Comparison of ENCODE assay signal across 1 cellular context in the genomic region with DNA sequence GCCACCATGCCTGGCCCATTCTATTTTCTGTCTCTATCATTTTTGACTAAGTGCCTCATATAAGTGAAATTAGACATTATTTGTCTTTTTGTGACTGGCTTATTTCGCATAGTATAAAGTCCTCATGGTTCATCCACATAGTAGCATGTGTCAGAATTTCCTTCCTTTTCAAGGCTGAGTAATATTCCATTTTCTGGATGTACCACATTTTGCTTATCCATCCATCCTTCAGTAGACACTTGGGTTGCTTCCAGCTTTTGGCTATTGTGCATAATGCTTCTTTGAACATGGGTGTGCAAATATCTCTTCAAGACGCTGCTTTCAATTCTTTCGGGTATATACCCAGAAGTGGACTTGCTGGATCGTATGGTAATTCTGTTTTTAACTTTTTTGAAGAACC.
TF ChIP-seq lines count a peak whose summit lies in the region.

No MANE protein-coding gene starts in this region.

TF ChIP-seq in HEK293, 187 proteins besides CTCF, POLR2A, EP300 and RAD21 (continued from another document):
- TF ChIP-seq, protein P1, sequence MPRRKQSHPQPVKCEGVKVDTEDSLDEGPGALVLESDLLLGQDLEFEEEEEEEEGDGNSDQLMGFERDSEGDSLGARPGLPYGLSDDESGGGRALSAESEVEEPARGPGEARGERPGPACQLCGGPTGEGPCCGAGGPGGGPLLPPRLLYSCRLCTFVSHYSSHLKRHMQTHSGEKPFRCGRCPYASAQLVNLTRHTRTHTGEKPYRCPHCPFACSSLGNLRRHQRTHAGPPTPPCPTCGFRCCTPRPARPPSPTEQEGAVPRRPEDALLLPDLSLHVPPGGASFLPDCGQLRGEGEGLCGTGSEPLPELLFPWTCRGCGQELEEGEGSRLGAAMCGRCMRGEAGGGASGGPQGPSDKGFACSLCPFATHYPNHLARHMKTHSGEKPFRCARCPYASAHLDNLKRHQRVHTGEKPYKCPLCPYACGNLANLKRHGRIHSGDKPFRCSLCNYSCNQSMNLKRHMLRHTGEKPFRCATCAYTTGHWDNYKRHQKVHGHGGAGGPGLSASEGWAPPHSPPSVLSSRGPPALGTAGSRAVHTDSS (tag by site-specific recombination; IDR thresholded peaks at IDR 0.05), result no peak
- no peak for TF ChIP-seq ZNF114 (tag by site-specific recombination; IDR thresholded peaks at IDR 0.05)
- TF ChIP-seq TCF7L2 (IDR thresholded peaks at IDR 0.05; ENCODE audit: borderline replicate concordance, low read depth, low read length), result no peak
- TF ChIP-seq ZNF791 (tag by site-specific recombination; IDR thresholded peaks at IDR 0.05), result no peak
- no peak for TF ChIP-seq SALL2 (tag by site-specific recombination; IDR thresholded peaks at IDR 0.05; ENCODE audit: borderline replicate concordance)
- TF ChIP-seq YY2 (tag by site-specific recombination; IDR thresholded peaks at IDR 0.05), result no peak
- peak; percentile 99 for TF ChIP-seq ZNF146 (tag by site-specific recombination; IDR thresholded peaks at IDR 0.05)
- TF ChIP-seq ZNF707 (tag by site-specific recombination; IDR thresholded peaks at IDR 0.05), result no peak
- TF ChIP-seq, protein P2, sequence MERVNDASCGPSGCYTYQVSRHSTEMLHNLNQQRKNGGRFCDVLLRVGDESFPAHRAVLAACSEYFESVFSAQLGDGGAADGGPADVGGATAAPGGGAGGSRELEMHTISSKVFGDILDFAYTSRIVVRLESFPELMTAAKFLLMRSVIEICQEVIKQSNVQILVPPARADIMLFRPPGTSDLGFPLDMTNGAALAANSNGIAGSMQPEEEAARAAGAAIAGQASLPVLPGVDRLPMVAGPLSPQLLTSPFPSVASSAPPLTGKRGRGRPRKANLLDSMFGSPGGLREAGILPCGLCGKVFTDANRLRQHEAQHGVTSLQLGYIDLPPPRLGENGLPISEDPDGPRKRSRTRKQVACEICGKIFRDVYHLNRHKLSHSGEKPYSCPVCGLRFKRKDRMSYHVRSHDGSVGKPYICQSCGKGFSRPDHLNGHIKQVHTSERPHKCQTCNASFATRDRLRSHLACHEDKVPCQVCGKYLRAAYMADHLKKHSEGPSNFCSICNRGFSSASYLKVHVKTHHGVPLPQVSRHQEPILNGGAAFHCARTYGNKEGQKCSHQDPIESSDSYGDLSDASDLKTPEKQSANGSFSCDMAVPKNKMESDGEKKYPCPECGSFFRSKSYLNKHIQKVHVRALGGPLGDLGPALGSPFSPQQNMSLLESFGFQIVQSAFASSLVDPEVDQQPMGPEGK (tag by site-specific recombination; IDR thresholded peaks at IDR 0.05), result no peak
- TF ChIP-seq ZNF394 (tag by site-specific recombination; IDR thresholded peaks at IDR 0.05; ENCODE audit: borderline replicate concordance), result no peak
- TF ChIP-seq ZNF658 (tag by site-specific recombination; IDR thresholded peaks at IDR 0.05), result no peak
- TF ChIP-seq, protein P3, sequence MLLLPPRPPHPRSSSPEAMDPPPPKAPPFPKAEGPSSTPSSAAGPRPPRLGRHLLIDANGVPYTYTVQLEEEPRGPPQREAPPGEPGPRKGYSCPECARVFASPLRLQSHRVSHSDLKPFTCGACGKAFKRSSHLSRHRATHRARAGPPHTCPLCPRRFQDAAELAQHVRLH (tag by site-specific recombination; IDR thresholded peaks at IDR 0.05), result peak; percentile 74; the same call in 1 of the 2 replicates
- TF ChIP-seq, protein P4, sequence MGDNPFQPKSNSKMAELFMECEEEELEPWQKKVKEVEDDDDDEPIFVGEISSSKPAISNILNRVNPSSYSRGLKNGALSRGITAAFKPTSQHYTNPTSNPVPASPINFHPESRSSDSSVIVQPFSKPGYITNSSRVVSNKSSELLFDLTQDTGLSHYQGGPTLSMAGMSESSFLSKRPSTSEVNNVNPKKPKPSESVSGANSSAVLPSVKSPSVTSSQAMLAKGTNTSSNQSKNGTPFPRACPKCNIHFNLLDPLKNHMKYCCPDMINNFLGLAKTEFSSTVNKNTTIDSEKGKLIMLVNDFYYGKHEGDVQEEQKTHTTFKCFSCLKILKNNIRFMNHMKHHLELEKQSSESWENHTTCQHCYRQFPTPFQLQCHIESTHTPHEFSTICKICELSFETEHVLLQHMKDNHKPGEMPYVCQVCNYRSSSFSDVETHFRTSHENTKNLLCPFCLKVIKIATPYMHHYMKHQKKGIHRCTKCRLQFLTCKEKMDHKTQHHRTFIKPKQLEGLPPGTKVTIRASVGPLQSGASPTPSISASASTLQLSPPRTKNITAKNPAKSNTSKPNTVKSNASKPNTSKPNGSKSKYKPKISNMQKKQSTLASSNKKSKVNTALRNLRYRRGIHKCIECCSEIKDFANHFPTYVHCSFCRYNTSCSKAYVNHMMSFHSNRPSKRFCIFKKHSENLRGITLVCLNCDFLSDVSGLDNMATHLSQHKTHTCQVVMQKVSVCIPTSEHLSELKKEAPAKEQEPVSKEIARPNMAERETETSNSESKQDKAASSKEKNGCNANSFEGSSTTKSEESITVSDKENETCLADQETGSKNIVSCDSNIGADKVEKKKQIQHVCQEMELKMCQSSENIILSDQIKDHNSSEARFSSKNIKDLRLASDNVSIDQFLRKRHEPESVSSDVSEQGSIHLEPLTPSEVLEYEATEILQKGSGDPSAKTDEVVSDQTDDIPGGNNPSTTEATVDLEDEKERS (tag by site-specific recombination; IDR thresholded peaks at IDR 0.05), result peak; percentile 84
